ENCODE assay signal across 1 cellular context in genomic region chr3:183701744-183702143, GRCh38.
TF ChIP-seq lines count a peak whose summit lies in the region.

No MANE protein-coding gene starts in this region.

TF ChIP-seq in H1, 55 proteins besides CTCF, POLR2A, EP300 and RAD21:
- TF ChIP-seq TAF1 (IDR thresholded peaks at IDR 0.05; ENCODE audit: low read depth, low read length), result no peak
- no peak for TF ChIP-seq ATF2 (IDR thresholded peaks at IDR 0.05; ENCODE audit: low read length)
